17 cellular contexts compared by ENCODE assay signal in genomic region chr9:37564114-37564513, GRCh38. TPM values are rescaled to one million over a fixed set of nuclear protein-coding genes. Genes with fewer than 3 reads are reported as not detected.
DNase-seq lines count a peak whose midpoint lies in the region; ATAC-seq, FAIRE-seq and TF ChIP-seq lines count a peak whose summit lies in the region.
"Had no signal": no experiment of that assay in that cellular context is flagged by ENCODE, and none has a peak within 500 bp of the region (broad histone marks: within the 10 kb centered on the region; RNA-seq: fewer than 3 reads in every experiment).

No MANE protein-coding gene starts in this region.

- ATAC-seq in GM12878 (no peak), upper lobe of left lung (ENCODE audit: low FRiP score in 2 of 2) (no peak)
- ATAC-seq in stimulated activated naive B cell treated with anti-CD40 and anti-IgM and Interleukin-4, amounts not matched to agents 10 μg/mL and 1 μg/mL and 100 μg/mL, for 72 hours (replicated peaks) = no peak

- TF ChIP-seq EP300 in GM12878 (IDR thresholded peaks at IDR 0.05; ENCODE audit: borderline replicate concordance in 1 of 2, control insufficient read depth in 1 of 2, low read depth in 2 of 2, low read length in 2 of 2) (no peak), upper lobe of left lung (IDR thresholded peaks at IDR 0.05) (no peak)

- H4K20me1 ChIP-seq in BLaER1 = no peaks in the 10 kb centered on the region
- H4K20me1 ChIP-seq in OCI-LY1 (ENCODE audit: insufficient read depth, low read length) = no peaks in the 10 kb centered on the region
- H4K20me1 ChIP-seq in GM12878 (ENCODE audit: control insufficient read depth, insufficient read depth) = no peaks in the 10 kb centered on the region

- H3K9ac ChIP-seq in BLaER1 = no peak overlapping the region
- H3K9ac ChIP-seq in OCI-LY1 (ENCODE audit: low read length) = no peak overlapping the region
- H3K9ac ChIP-seq in GM12878 (ENCODE audit: control insufficient read depth, insufficient read depth, low read length) = no peak overlapping the region
- H3K9ac ChIP-seq: GM23248 had no signal

- H3K79me2 ChIP-seq in OCI-LY1 (ENCODE audit: insufficient read depth, low read length) = peaks cover 13% of the 10 kb centered on the region; the same call in 1 of the 2 replicates
- H3K79me2 ChIP-seq in GM12878 (ENCODE audit: control insufficient read depth, insufficient read depth, low read length) = peaks cover 12% of the 10 kb centered on the region

- H3K27me3 ChIP-seq in BLaER1 (no peaks in the 10 kb centered on the region), OCI-LY1 (ENCODE audit: insufficient read depth, low read length) (no peaks in the 10 kb centered on the region), GM12878 (replicated peaks in 1 of 2; ENCODE audit: control insufficient read depth in 2 of 2, insufficient read depth in 2 of 2, low read length in 1 of 2) (no peaks in the 10 kb centered on the region), upper lobe of left lung (no peaks in the 10 kb centered on the region)
- H3K27me3 ChIP-seq: BE2C had no signal

- WGBS in GM12878 (ENCODE audit: insufficient coverage, insufficient replicate concordance, low lambda C conversion rate, missing lambda C conversion rate) = 50% methylated on average over 2 of the region's 2 CpGs
- 92% methylated on average over 2 of the region's 2 CpGs for WGBS in upper lobe of left lung, 2 donors

- no TSS peak for BruUV-seq in GM12878 (replicated peaks; lab: Mats Ljungman, UMichigan)

- intact Hi-C loops in GM12878 (cut with micrococcal nuclease; ENCODE audit: unreplicated experiment) = no loop called here

- H3K9me2 ChIP-seq in OCI-LY1 (ENCODE audit: low read depth, low read length) = no peaks in the 10 kb centered on the region

- TF ChIP-seq CTCF in OCI-LY1 (IDR thresholded peaks at IDR 0.05; ENCODE audit: low read length) (no peak), GM12878 (IDR thresholded peaks at IDR 0.05 in 2 of 3, conservative IDR thresholded peaks at IDR 0.05 in 1 of 3; ENCODE audit: control insufficient read depth in 2 of 3, extremely low read depth in 1 of 3, insufficient read depth in 1 of 3, low read depth in 3 of 3, low read length in 3 of 3) (no peak), upper lobe of left lung (IDR thresholded peaks at IDR 0.05) (no peak)

- H3K36me3 Mint-ChIP-seq in stimulated activated naive B cell treated with anti-CD40 and anti-IgM and Interleukin-4, amounts not matched to agents 10 μg/mL and 1 μg/mL and 100 μg/mL, for 72 hours = peaks cover 46 to 60% of the 10 kb centered on the region in 2 donors

- H3K9me3 Mint-ChIP-seq in stimulated activated naive B cell treated with anti-CD40 and anti-IgM and Interleukin-4, amounts not matched to agents 10 μg/mL and 1 μg/mL and 100 μg/mL, for 72 hours = peaks cover 9 to 12% of the 10 kb centered on the region in 2 donors

- H2AFZ ChIP-seq in OCI-LY1 (ENCODE audit: low read length) (no peak overlapping the region), GM12878 (ENCODE audit: control insufficient read depth, low read depth, low read length) (no peak overlapping the region)
- H2AFZ ChIP-seq: GM23248 had no signal

- in situ Hi-C loops in GM12878 (cut with MboI) = no loop called here

- peaks cover 54 to 92% of the 10 kb centered on the region in 2 donors for H3K4me1 Mint-ChIP-seq in stimulated activated naive B cell treated with anti-CD40 and anti-IgM and Interleukin-4, amounts not matched to agents 10 μg/mL and 1 μg/mL and 100 μg/mL, for 72 hours
- H3K4me1 Mint-ChIP-seq: CD14-positive monocyte; CD4-positive, alpha-beta memory T cell had no signal

- H3K36me3 ChIP-seq in BLaER1 = peaks cover 23% of the 10 kb centered on the region
- H3K36me3 ChIP-seq in OCI-LY1 (ENCODE audit: insufficient read depth, low read length) = peaks cover 62% of the 10 kb centered on the region
- H3K36me3 ChIP-seq in GM12878 (ENCODE audit: control insufficient read depth in 2 of 2, insufficient read depth in 2 of 2, low read length in 1 of 2) = no peaks in the 10 kb centered on the region; a peak in 1 of 4 replicates
- no peaks in the 10 kb centered on the region for H3K36me3 ChIP-seq in upper lobe of left lung

- H3K4me2 ChIP-seq in BLaER1 = no peak overlapping the region
- H3K4me2 ChIP-seq in OCI-LY1 (ENCODE audit: low read length) = no peak overlapping the region
- no peak overlapping the region for H3K4me2 ChIP-seq in GM12878 (ENCODE audit: control insufficient read depth, insufficient read depth)

- DNase-seq in GM12878 (ENCODE audit: low read depth, low spot score) = no peak
- no peak for DNase-seq in stimulated activated naive B cell treated with anti-CD40 and anti-IgM and Interleukin-4, amounts not matched to agents 10 μg/mL and 1 μg/mL and 100 μg/mL, for 72 hours
- DNase-seq in NCI-H1930 (lab: John Stamatoyannopoulos, UW) = no peak
- DNase-seq in T1000 (lab: John Stamatoyannopoulos, UW) = no peak
- DNase-seq in upper lobe of left lung = no peak
- DNase-seq: BE2C; CD4-positive, alpha-beta memory T cell; DMS79 treated with DMSO at 0.1 percent for 48 hours; GF-D8; GM23248; IMR-90; KBM-7 had no signal

- CTCF ChIA-PET in GM12878 (lab: Yijun Ruan, JAX) = interaction anchor here (3.7 kb wide), 1 partner anchor 11 kb away, joined by 18 read pairs; the partner anchor contains the start of gene FBXO10

- RAD21 ChIA-PET in GM12878 (lab: Charles Lee; ENCODE audit: unreplicated experiment) = no interaction called here

- peak overlapping the region; percentile 20 for H3K27ac Mint-ChIP-seq in stimulated activated naive B cell treated with anti-CD40 and anti-IgM and Interleukin-4, amounts not matched to agents 10 μg/mL and 1 μg/mL and 100 μg/mL, for 72 hours
- H3K27ac Mint-ChIP-seq: CD14-positive monocyte; CD4-positive, alpha-beta memory T cell had no signal

- no peaks in the 10 kb centered on the region for H3K27me3 Mint-ChIP-seq in stimulated activated naive B cell treated with anti-CD40 and anti-IgM and Interleukin-4, amounts not matched to agents 10 μg/mL and 1 μg/mL and 100 μg/mL, for 72 hours
- H3K27me3 Mint-ChIP-seq: CD4-positive, alpha-beta memory T cell had no signal

- TF ChIP-seq POLR2A in GM12878 (IDR thresholded peaks at IDR 0.05; ENCODE audit: low read depth, low read length) (no peak), upper lobe of left lung (IDR thresholded peaks at IDR 0.05) (no peak)

- peak overlapping the region; percentile 47 for H3K4me3 ChIP-seq in BLaER1
- H3K4me3 ChIP-seq in OCI-LY1 (ENCODE audit: low read depth, low read length, poor library complexity, severe bottlenecking) = no peak overlapping the region
- H3K4me3 ChIP-seq in GM12878 = no peak overlapping the region
- H3K4me3 ChIP-seq in upper lobe of left lung = no peak overlapping the region
- H3K4me3 ChIP-seq: GM23248, HAP-1 had no signal

- TF ChIP-seq RAD21 in GM12878 (IDR thresholded peaks at IDR 0.05; ENCODE audit: insufficient read depth, low read depth, low read length) = no peak

- H3K9me3 ChIP-seq in BLaER1 = peaks cover 28% of the 10 kb centered on the region
- H3K9me3 ChIP-seq in OCI-LY1 (ENCODE audit: low read length) = peaks cover 18% of the 10 kb centered on the region
- peaks cover 18% of the 10 kb centered on the region; the same call in 2 of the 3 replicates for H3K9me3 ChIP-seq in GM12878 (replicated peaks; ENCODE audit: control insufficient read depth, insufficient read depth, low read length)
- H3K9me3 ChIP-seq in upper lobe of left lung = peaks cover 0 to 6% (median 0%) of the 10 kb centered on the region in 4 donors
- H3K9me3 ChIP-seq: BE2C, HAP-1 had no signal

- H3K4me1 ChIP-seq in BLaER1 (peaks cover 38% of the 10 kb centered on the region), OCI-LY1 (ENCODE audit: insufficient read depth, low read length, severe bottlenecking) (peaks cover 69% of the 10 kb centered on the region), GM12878 (ENCODE audit: control insufficient read depth, insufficient read depth, low read length) (peaks cover 53% of the 10 kb centered on the region), upper lobe of left lung (no peaks in the 10 kb centered on the region)
- H3K4me1 ChIP-seq: BE2C, HAP-1 had no signal

- no peak for FAIRE-seq in GM12878 (lab: Jason Lieb, UNC)

- SMC1A ChIA-PET in GM12878 (lab: Charles Lee; ENCODE audit: uncharacterized antibody, unreplicated experiment) = interaction anchor here (2.9 kb wide), 1 partner anchor 28 kb away, joined by 10 read pairs; the partner anchor contains the start of gene TOMM5

- no peak overlapping the region for H3K27ac ChIP-seq in BLaER1
- H3K27ac ChIP-seq in OCI-LY1 (ENCODE audit: low read depth, low read length, poor library complexity, severe bottlenecking) = peak overlapping the region; percentile 100
- peak overlapping the region; percentile 95; the same call in 1 of the 2 replicates for H3K27ac ChIP-seq in GM12878 (ENCODE audit: control insufficient read depth, insufficient read depth)
- H3K27ac ChIP-seq in upper lobe of left lung = no peak overlapping the region
- H3K27ac ChIP-seq: GM23248, HL-60 had no signal

- POLR2A ChIA-PET in GM12878 (lab: Charles Lee) = interaction anchor here (0.6 to 2.0 kb wide), 2 partner anchors 78 to 1171 kb away, joined by 3 to 4 read pairs; partner anchors contain the start of gene POLR1E

- peaks cover 7% of the 10 kb centered on the region; the same call in 1 of the 2 replicates for H3F3A ChIP-seq in OCI-LY1 (ENCODE audit: insufficient read depth, low read length)

- no peak overlapping the region for H3K4me3 Mint-ChIP-seq in stimulated activated naive B cell treated with anti-CD40 and anti-IgM and Interleukin-4, amounts not matched to agents 10 μg/mL and 1 μg/mL and 100 μg/mL, for 72 hours
- H3K4me3 Mint-ChIP-seq: CD14-positive monocyte; CD4-positive, alpha-beta memory T cell had no signal

RNA-seq across cellular contexts. Expression of gene FBXO10, which starts 12.1 kb away (rescaled TPM):
- 11.6 and 11.8 TPM in 2 replicates for total RNA-seq in GM12878 (2013; cell fraction: nucleolus; rRNA removed)
- total RNA-seq in GM12878 (2014; rRNA removed) = 14.0 and 15.2 TPM in 2 replicates
- 8.2 and 10.2 TPM in 2 replicates for total RNA-seq in GM12878 (2014; rRNA removed; fragmentation: Illumina TruSeq; extraction: Trizol)
- 14.3 and 15.7 TPM in 2 replicates for total RNA-seq in GM12878 (2021)
- polyA plus RNA-seq in GM12878 (2011; ENCODE audit: low read depth) = 5.4 TPM
- polyA plus RNA-seq in GM12878 (2011; rRNA removed) = 2.2 and 2.4 TPM in 2 replicates
- polyA plus RNA-seq in GM12878 (2011; cell fraction: cytosol; rRNA removed) = 2.9 TPM in 2 replicates
- 3.7 TPM in 2 replicates for polyA plus RNA-seq in GM12878 (2011; cell fraction: nucleus; rRNA removed)
- 10.2 and 10.7 TPM in 2 replicates for polyA plus RNA-seq in GM12878 (2012)
- polyA plus RNA-seq in GM12878 (2014; fragmentation: Illumina TruSeq; extraction: Trizol) = 9.0 and 13.1 TPM in 2 replicates
- 1 to 10 TPM; 1.6 to 1.9 TPM for polyA plus RNA-seq in GM12878 (2014; fragmentation: Nextera tagmentation; extraction: Ambion mirVana)
- polyA plus RNA-seq in GM12878 (2014; rRNA removed) = 17.2 and 18.8 TPM in 2 replicates
- polyA plus RNA-seq in GM12878 (2016; fragmentation: Nextera tagmentation; extraction: Ambion mirVana) = 1 to 10 TPM; 8.7 to 9.0 TPM
- 3.0 and 4.4 TPM in 2 replicates for polyA minus RNA-seq in GM12878 (2011; rRNA and poly(A)+ RNA removed)
- 1.1 and 1.2 TPM in 2 replicates for polyA minus RNA-seq in GM12878 (2011; cell fraction: cytosol; rRNA and poly(A)+ RNA removed)
- 1.5 and 3.3 TPM in 2 replicates for polyA minus RNA-seq in GM12878 (2011; cell fraction: nucleus; rRNA and poly(A)+ RNA removed)
- total RNA-seq in upper lobe of left lung = 10 to 100 TPM in 2 of 6 donors, 1 to 10 TPM in 4; 7.9 to 13.4 (median 8.7) TPM

RNA-seq across cellular contexts. Expression of gene TOMM5, which starts 28.3 kb away (rescaled TPM):
- 64.3 and 66.6 TPM in 2 replicates for total RNA-seq in GM12878 (2013; cell fraction: nucleolus; rRNA removed)
- 292 and 302 TPM in 2 replicates for total RNA-seq in GM12878 (2014; rRNA removed)
- total RNA-seq in GM12878 (2014; rRNA removed; fragmentation: Illumina TruSeq; extraction: Trizol) = 262 and 276 TPM in 2 replicates
- total RNA-seq in GM12878 (2021) = 152 and 165 TPM in 2 replicates
- polyA plus RNA-seq in GM12878 (2011; ENCODE audit: low read depth) = 114 TPM
- polyA plus RNA-seq in GM12878 (2011; rRNA removed) = 290 and 355 TPM in 2 replicates
- polyA plus RNA-seq in GM12878 (2011; cell fraction: cytosol; rRNA removed) = 169 and 193 TPM in 2 replicates
- polyA plus RNA-seq in GM12878 (2011; cell fraction: nucleus; rRNA removed) = 99.9 and 101 TPM in 2 replicates
- polyA plus RNA-seq in GM12878 (2012) = 173 and 234 TPM in 2 replicates
- 194 and 264 TPM in 2 replicates for polyA plus RNA-seq in GM12878 (2014; fragmentation: Illumina TruSeq; extraction: Trizol)
- polyA plus RNA-seq in GM12878 (2014; fragmentation: Nextera tagmentation; extraction: Ambion mirVana) = 1,000 to 10,000 TPM; 1,100 to 1,143 TPM
- polyA plus RNA-seq in GM12878 (2014; rRNA removed) = 409 and 421 TPM in 2 replicates
- 100 to 1,000 TPM; 521 to 544 TPM for polyA plus RNA-seq in GM12878 (2016; fragmentation: Nextera tagmentation; extraction: Ambion mirVana)
- 65.5 and 71.0 TPM in 2 replicates for polyA minus RNA-seq in GM12878 (2011; rRNA and poly(A)+ RNA removed)
- 30.1 and 31.0 TPM in 2 replicates for polyA minus RNA-seq in GM12878 (2011; cell fraction: cytosol; rRNA and poly(A)+ RNA removed)
- polyA minus RNA-seq in GM12878 (2011; cell fraction: nucleus; rRNA and poly(A)+ RNA removed) = 35.5 and 50.3 TPM in 2 replicates
- total RNA-seq in upper lobe of left lung = 10 to 100 TPM; 35.4 to 83.5 (median 54.2) TPM

Comparison
In these comparisons a context has a peak if more than half of its experiments do, and no peak if none do; other contexts are left out.
1. H3K27ac ChIP-seq: peak in OCI-LY1 (single experiment) and GM12878 (single experiment); none in BLaER1 (single experiment) and upper lobe of left lung (0 of 4).